Comparison of ENCODE assay signal across 18 cellular contexts in the genomic region with DNA sequence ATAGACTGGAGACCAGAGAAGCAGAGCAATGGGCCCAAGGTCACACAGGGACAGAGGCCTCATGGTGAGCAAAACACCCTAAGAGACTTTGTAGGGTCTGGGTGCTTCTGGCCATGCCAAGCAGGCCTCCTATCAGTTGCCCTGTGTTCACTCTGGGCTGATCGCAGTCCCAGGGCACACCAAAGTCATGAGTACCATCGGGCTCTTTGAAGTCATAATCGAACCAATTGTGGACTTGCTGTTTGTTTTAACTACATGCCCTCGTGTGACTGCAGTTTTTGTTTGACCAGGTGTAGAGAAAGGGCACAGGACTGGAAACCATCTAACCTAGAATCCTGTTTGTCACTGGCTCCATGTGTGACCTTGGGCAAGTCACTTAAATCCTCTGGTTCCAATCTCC.
A peak's percentile ranks its signal among the peaks of the same experiment; 100 is the strongest.
DNase-seq lines count a peak whose midpoint lies in the region; ATAC-seq and TF ChIP-seq lines count a peak whose summit lies in the region.
"Had no signal": no experiment of that assay in that cellular context is flagged by ENCODE, and none has a peak within 500 bp of the region (broad histone marks: within the 10 kb centered on the region; RNA-seq: fewer than 3 reads in every experiment).

No MANE protein-coding gene starts in this region.

- peak overlapping the region; percentile 20 for H2BK15ac ChIP-seq in neuronal stem cell (ENCODE audit: low read length)

- no peak overlapping the region for H2BK12ac ChIP-seq in neuronal stem cell (ENCODE audit: low read length)

- H3K4me1 ChIP-seq in body of pancreas (peaks cover 29% of the 10 kb centered on the region), liver (ENCODE audit: control insufficient read depth in 4 of 4, insufficient read depth in 4 of 4, low read length in 3 of 4) (peaks cover 0 to 5% (median 3%) of the 10 kb centered on the region in 4 donors), neuronal stem cell (ENCODE audit: control insufficient read depth in 2 of 2, insufficient read depth in 1 of 2, low read depth in 1 of 2, low read length in 2 of 2) (no peaks in the 10 kb centered on the region), esophagus muscularis mucosa (peaks cover 0 to 14% (median 11%) of the 10 kb centered on the region in 4 donors)
- H3K4me1 ChIP-seq: BE2C, Caco-2 had no signal

- no peaks in the 10 kb centered on the region for H3K4me1 Mint-ChIP-seq in activated T-cell treated with anti-CD3 and anti-CD28 coated beads, Interleukin-2, amount 50 U/mL, for 4 hours (ENCODE audit: low read depth)
- H3K4me1 Mint-ChIP-seq in stimulated activated effector memory CD8-positive, alpha-beta T cell treated with anti-CD3 and anti-CD28 coated beads, Interleukin-12 subunit alpha, Interleukin-12 subunit beta, amount 100 ng/mL, for 72 hours: no peaks in the 10 kb centered on the region
- H3K4me1 Mint-ChIP-seq: GM23338 had no signal

- H2AK5ac ChIP-seq in neuronal stem cell (ENCODE audit: low read depth, low read length): no peak overlapping the region

- no peak overlapping the region for H3K14ac ChIP-seq in neuronal stem cell (ENCODE audit: low read length)

- H2BK5ac ChIP-seq in neuronal stem cell (ENCODE audit: low read length): no peak overlapping the region

- H3K79me1 ChIP-seq in neuronal stem cell (ENCODE audit: low read depth, low read length): no peaks in the 10 kb centered on the region

- no peak overlapping the region for H3K18ac ChIP-seq in neuronal stem cell (ENCODE audit: low read length)

- H3K4me3 Mint-ChIP-seq in activated T-cell treated with anti-CD3 and anti-CD28 coated beads, Interleukin-2, amount 50 U/mL, for 4 hours: no peak overlapping the region
- no peak overlapping the region for H3K4me3 Mint-ChIP-seq in stimulated activated effector memory CD8-positive, alpha-beta T cell treated with anti-CD3 and anti-CD28 coated beads, Interleukin-12 subunit alpha, Interleukin-12 subunit beta, amount 100 ng/mL, for 72 hours
- H3K4me3 Mint-ChIP-seq: CD4-positive, alpha-beta T cell; GM23338 had no signal

- no peaks in the 10 kb centered on the region for H3K36me3 Mint-ChIP-seq in activated T-cell treated with anti-CD3 and anti-CD28 coated beads, Interleukin-2, amount 50 U/mL, for 4 hours (ENCODE audit: insufficient read depth)
- H3K36me3 Mint-ChIP-seq in stimulated activated effector memory CD8-positive, alpha-beta T cell treated with anti-CD3 and anti-CD28 coated beads, Interleukin-12 subunit alpha, Interleukin-12 subunit beta, amount 100 ng/mL, for 72 hours: no peaks in the 10 kb centered on the region

- no peak overlapping the region for H3K27ac Mint-ChIP-seq in stimulated activated effector memory CD8-positive, alpha-beta T cell treated with anti-CD3 and anti-CD28 coated beads, Interleukin-12 subunit alpha, Interleukin-12 subunit beta, amount 100 ng/mL, for 72 hours
- H3K27ac Mint-ChIP-seq: CD4-positive, alpha-beta T cell; GM23338 had no signal

- H3K23ac ChIP-seq in neuronal stem cell (ENCODE audit: low read depth, low read length, poor library complexity): no peak overlapping the region

- TF ChIP-seq POLR2A in body of pancreas (IDR thresholded peaks at IDR 0.05) (no peak), esophagus muscularis mucosa (IDR thresholded peaks at IDR 0.05; ENCODE audit: low read depth) (no peak)

- H3K27me3 ChIP-seq in body of pancreas: no peaks in the 10 kb centered on the region
- no peaks in the 10 kb centered on the region for H3K27me3 ChIP-seq in liver (ENCODE audit: control insufficient read depth in 4 of 4, insufficient read depth in 4 of 4, low read length in 3 of 4)
- no peaks in the 10 kb centered on the region for H3K27me3 ChIP-seq in neuronal stem cell (ENCODE audit: control insufficient read depth in 3 of 3, insufficient read depth in 3 of 3, low read depth in 1 of 3, low read length in 3 of 3)
- H3K27me3 ChIP-seq in esophagus muscularis mucosa: no peaks in the 10 kb centered on the region
- H3K27me3 ChIP-seq: BE2C had no signal

- no peaks in the 10 kb centered on the region for H3K9me3 Mint-ChIP-seq in activated T-cell treated with anti-CD3 and anti-CD28 coated beads, Interleukin-2, amount 50 U/mL, for 4 hours
- no peaks in the 10 kb centered on the region for H3K9me3 Mint-ChIP-seq in stimulated activated effector memory CD8-positive, alpha-beta T cell treated with anti-CD3 and anti-CD28 coated beads, Interleukin-12 subunit alpha, Interleukin-12 subunit beta, amount 100 ng/mL, for 72 hours
- H3K9me3 Mint-ChIP-seq: CD4-positive, alpha-beta T cell; GM23338 had no signal

- WGBS in body of pancreas, 2 donors: 21 to 33% methylated on average over 4 of the region's 4 CpGs
- WGBS in liver: 34% methylated on average over 4 of the region's 4 CpGs
- no CpG with 5 or more reads among the region's 4 CpGs for WGBS in neuronal stem cell (ENCODE audit: extremely low coverage in 2 of 2, insufficient read length in 2 of 2, insufficient replicate concordance in 1 of 2), 2 donors
- 83% methylated on average over 3 of the region's 4 CpGs for WGBS in esophagus muscularis mucosa

- TF ChIP-seq RAD21 in liver (IDR thresholded peaks at IDR 0.05): peak; percentile 51 to 53

- H4K91ac ChIP-seq in neuronal stem cell (ENCODE audit: low read depth, low read length, poor library complexity): no peak overlapping the region

- no peaks in the 10 kb centered on the region for H3K9me3 ChIP-seq in body of pancreas
- H3K9me3 ChIP-seq in liver (ENCODE audit: control insufficient read depth in 4 of 4, low read length in 3 of 4): no peaks in the 10 kb centered on the region
- H3K9me3 ChIP-seq in neuronal stem cell (replicated peaks in 1 of 2; ENCODE audit: control insufficient read depth in 2 of 2, insufficient read depth in 1 of 2, low read depth in 1 of 2, low read length in 2 of 2): no peaks in the 10 kb centered on the region
- no peaks in the 10 kb centered on the region for H3K9me3 ChIP-seq in esophagus muscularis mucosa
- H3K9me3 ChIP-seq: BE2C, Caco-2 had no signal

- DNase-seq in body of pancreas (peak; percentile 52 to 78 (median 71)), neuronal stem cell (ENCODE audit: low spot score) (no peak), esophagus muscularis mucosa (ENCODE audit: extremely low spot score) (no peak)
- DNase-seq in activated T-cell treated with anti-CD3 and anti-CD28 coated beads, Interleukin-2, amount 50 U/mL, for 4 hours: no peak
- no peak for DNase-seq in stimulated activated effector memory CD8-positive, alpha-beta T cell treated with anti-CD3 and anti-CD28 coated beads, Interleukin-12 subunit alpha, Interleukin-12 subunit beta, amount 100 ng/mL, for 72 hours (ENCODE audit: low spot score in 2 of 2)
- DNase-seq: ACHN; BE2C; C1 segment of cervical spinal cord; Caco-2; CD4-positive, alpha-beta T cell; DND-41; EL; HCEC 1CT; KG1 had no signal

- H3K27ac ChIP-seq in body of pancreas (peak overlapping the region in 3 of 4 donors; percentile 14 to 38 (median 29)), liver (ENCODE audit: low read depth in 1 of 2, low read length in 2 of 2) (no peak overlapping the region), neuronal stem cell (replicated peaks; ENCODE audit: low read length) (no peak overlapping the region), esophagus muscularis mucosa (replicated peaks in 1 of 4) (no peak overlapping the region)

- H2BK120ac ChIP-seq in neuronal stem cell (ENCODE audit: low read depth, low read length): no peak overlapping the region

- H3K4me2 ChIP-seq in neuronal stem cell (ENCODE audit: insufficient read depth, low read length, poor library complexity, severe bottlenecking): no peak overlapping the region
- H3K4me2 ChIP-seq: GM23338 had no signal

- H4K8ac ChIP-seq in neuronal stem cell (ENCODE audit: low read depth, low read length): no peak overlapping the region

- TF ChIP-seq EP300 in esophagus muscularis mucosa (IDR thresholded peaks at IDR 0.05): no peak

- no peak overlapping the region for H2AFZ ChIP-seq in neuronal stem cell (ENCODE audit: low read length)
- H2AFZ ChIP-seq: GM23338 had no signal

- H3K9ac ChIP-seq in liver (ENCODE audit: low read depth in 1 of 2, low read length in 2 of 2): no peak overlapping the region
- H3K9ac ChIP-seq in neuronal stem cell (ENCODE audit: low read depth, low read length, poor library complexity): no peak overlapping the region

- no peak overlapping the region for H3K4ac ChIP-seq in neuronal stem cell (ENCODE audit: low read length)

- H3K4me3 ChIP-seq in body of pancreas (no peak overlapping the region), liver (ENCODE audit: low read depth in 1 of 3, low read length in 3 of 3) (no peak overlapping the region), neuronal stem cell (ENCODE audit: low read length in 2 of 2) (no peak overlapping the region), esophagus muscularis mucosa (no peak overlapping the region)
- H3K4me3 ChIP-seq: GM12878, GM23338 had no signal

- H3K36me3 ChIP-seq in body of pancreas (replicated peaks in 1 of 2; ENCODE audit: insufficient read depth in 1 of 2, low read depth in 2 of 2): no peaks in the 10 kb centered on the region
- H3K36me3 ChIP-seq in liver (ENCODE audit: control insufficient read depth in 4 of 4, insufficient read depth in 3 of 4, low read depth in 1 of 4, low read length in 3 of 4): no peaks in the 10 kb centered on the region
- H3K36me3 ChIP-seq in neuronal stem cell (replicated peaks in 1 of 2; ENCODE audit: control insufficient read depth in 2 of 2, insufficient read depth in 2 of 2, low read length in 2 of 2): no peaks in the 10 kb centered on the region
- no peaks in the 10 kb centered on the region for H3K36me3 ChIP-seq in esophagus muscularis mucosa
- H3K36me3 ChIP-seq: BE2C had no signal

- TF ChIP-seq CTCF in body of pancreas (IDR thresholded peaks at IDR 0.05): no peak
- TF ChIP-seq CTCF in liver (IDR thresholded peaks at IDR 0.05; ENCODE audit: low read depth, low read length, missing input control): no peak
- TF ChIP-seq CTCF in esophagus muscularis mucosa (IDR thresholded peaks at IDR 0.05): no peak

- ATAC-seq in body of pancreas (peak; percentile 91), HG02610 (IDR thresholded peaks at IDR 0.05; ENCODE audit: unreplicated experiment) (no peak)
- no peak for ATAC-seq in activated T-cell treated with anti-CD3 and anti-CD28 coated beads, Interleukin-2, amount 50 U/mL, for 4 hours
- no peak for ATAC-seq in stimulated activated effector memory CD8-positive, alpha-beta T cell treated with anti-CD3 and anti-CD28 coated beads, Interleukin-12 subunit alpha, Interleukin-12 subunit beta, amount 100 ng/mL, for 72 hours
- ATAC-seq: GM12878, GM23338 had no signal

- intact Hi-C loops in body of pancreas (cut with DNase I): no loop called here
- intact Hi-C loops in esophagus muscularis mucosa (cut with DNase I): no loop called here

- H3K27me3 Mint-ChIP-seq in activated T-cell treated with anti-CD3 and anti-CD28 coated beads, Interleukin-2, amount 50 U/mL, for 4 hours (ENCODE audit: low read depth): peaks cover 6% of the 10 kb centered on the region

Comparison
In these comparisons a context has a peak if more than half of its experiments do, and no peak if none do; other contexts are left out.
1. DNase-seq: peak in body of pancreas (4 of 4); none in neuronal stem cell (single experiment), esophagus muscularis mucosa (single experiment), activated T-cell treated with anti-CD3 and anti-CD28 coated beads, Interleukin-2, amount 50 U/mL, for 4 hours (single experiment) and stimulated activated effector memory CD8-positive, alpha-beta T cell treated with anti-CD3 and anti-CD28 coated beads, Interleukin-12 subunit alpha, Interleukin-12 subunit beta, amount 100 ng/mL, for 72 hours (0 of 2).
2. H3K27ac ChIP-seq: peak in body of pancreas (3 of 4); none in liver (0 of 2), neuronal stem cell (single experiment) and esophagus muscularis mucosa (0 of 4).